In genomic region chr1:36203027-36203553, GRCh38 we compare ENCODE assay signal across 16 cellular contexts. TPM values are rescaled to one million over a fixed set of nuclear protein-coding genes. Genes with fewer than 3 reads are reported as not detected.
DNase-seq lines count a peak whose midpoint lies in the region; ATAC-seq, FAIRE-seq and TF ChIP-seq lines count a peak whose summit lies in the region.
"Had no signal": no experiment of that assay in that cellular context is flagged by ENCODE, and none has a peak within 500 bp of the region (broad histone marks: within the 10 kb centered on the region; RNA-seq: fewer than 3 reads in every experiment).

No MANE protein-coding gene starts in this region.

- H3K79me2 ChIP-seq in GM23248 (ENCODE audit: insufficient read depth) (no peaks in the 10 kb centered on the region), K562 (ENCODE audit: control insufficient read depth, insufficient read depth, low read length) (no peaks in the 10 kb centered on the region)

- no peak for ATAC-seq in K562
- ATAC-seq in right lobe of liver: no peak
- no peak for ATAC-seq in GM19452 (IDR thresholded peaks at IDR 0.05; ENCODE audit: unreplicated experiment)

- H3K4me1 ChIP-seq in GM23248 (ENCODE audit: insufficient read depth): peaks cover 27% of the 10 kb centered on the region
- H3K4me1 ChIP-seq in K562 (replicated peaks in 1 of 2; ENCODE audit: control insufficient read depth in 2 of 2, insufficient read depth in 2 of 2, low read length in 2 of 2): no peaks in the 10 kb centered on the region; a peak in 1 of 5 replicates
- peaks cover 0 to 18% (median 3%) of the 10 kb centered on the region in 4 donors for H3K4me1 ChIP-seq in right lobe of liver
- peaks cover 15 to 34% (median 22%) of the 10 kb centered on the region in 3 donors for H3K4me1 ChIP-seq in skeletal muscle tissue (ENCODE audit: control insufficient read depth in 3 of 3, insufficient read depth in 3 of 3, low read length in 3 of 3)
- H3K4me1 ChIP-seq in BE2C: no peaks in the 10 kb centered on the region

- TF ChIP-seq CTCF in K562 (IDR thresholded peaks at IDR 0.05 in 2 of 3, conservative IDR thresholded peaks at IDR 0.05 in 1 of 3; ENCODE audit: insufficient read depth in 2 of 3, low read depth in 1 of 3, low read length in 3 of 3): no peak
- no peak for TF ChIP-seq CTCF in right lobe of liver (IDR thresholded peaks at IDR 0.05)
- no peak for TF ChIP-seq CTCF in BE2C (IDR thresholded peaks at IDR 0.05; ENCODE audit: low read depth, low read length)

- no peaks in the 10 kb centered on the region for H3K9me3 ChIP-seq in GM23248 (ENCODE audit: low read depth)
- no peaks in the 10 kb centered on the region for H3K9me3 ChIP-seq in K562 (replicated peaks; ENCODE audit: control insufficient read depth, insufficient read depth, low read depth, low read length)
- no peaks in the 10 kb centered on the region for H3K9me3 ChIP-seq in right lobe of liver
- no peaks in the 10 kb centered on the region for H3K9me3 ChIP-seq in skeletal muscle tissue (ENCODE audit: control insufficient read depth in 3 of 3, low read length in 3 of 3)
- H3K9me3 ChIP-seq in BE2C: no peaks in the 10 kb centered on the region
- H3K9me3 ChIP-seq: Peyer's patch had no signal

- H3K4me2 ChIP-seq in GM23248 (ENCODE audit: unreplicated experiment) (no peak overlapping the region), K562 (ENCODE audit: insufficient read depth, low read length) (no peak overlapping the region)

- CTCF ChIA-PET in K562 (lab: Yijun Ruan, JAX; ENCODE audit: low intra/inter-chr PET ratio): no interaction called here

- in situ Hi-C loops in GM23248 (cut with MboI) (no loop called here), K562 (cut with MboI) (no loop called here)

- no peak for TF ChIP-seq RAD21 in K562 (CRISPR knock-in tag; conservative IDR thresholded peaks at IDR 0.05 in 1 of 2, IDR thresholded peaks at IDR 0.05 in 1 of 2)

- H3K9me2 ChIP-seq in GM23248 (ENCODE audit: insufficient read depth): no peaks in the 10 kb centered on the region

- no peaks in the 10 kb centered on the region for H4K20me1 ChIP-seq in GM23248 (ENCODE audit: insufficient read depth)
- H4K20me1 ChIP-seq in K562 (replicated peaks; ENCODE audit: control insufficient read depth, insufficient read depth, low read length): no peaks in the 10 kb centered on the region

- no peak for FAIRE-seq in K562 (lab: Jason Lieb, UNC)
- FAIRE-seq: GM12891 had no signal

- H3K27ac ChIP-seq in GM23248 (no peak overlapping the region), K562 (ENCODE audit: extremely low read depth, low read depth, low read length) (no peak overlapping the region), right lobe of liver (peak overlapping the region in 2 of 3 donors; percentile 28 to 49), skeletal muscle tissue (ENCODE audit: low read depth, low read length) (peak overlapping the region; percentile 86)

- H3K27me3 ChIP-seq in GM23248 (replicated peaks; ENCODE audit: insufficient read depth) (no peaks in the 10 kb centered on the region), K562 (ENCODE audit: control insufficient read depth in 2 of 2, insufficient read depth in 2 of 2, low read length in 2 of 2) (no peaks in the 10 kb centered on the region), right lobe of liver (no peaks in the 10 kb centered on the region), skeletal muscle tissue (ENCODE audit: control insufficient read depth in 3 of 3, insufficient read depth in 3 of 3, low read length in 3 of 3) (no peaks in the 10 kb centered on the region), BE2C (no peaks in the 10 kb centered on the region)
- H3K27me3 ChIP-seq: Peyer's patch had no signal

- H3K36me3 ChIP-seq in GM23248 (ENCODE audit: low read depth): no peaks in the 10 kb centered on the region
- H3K36me3 ChIP-seq in K562 (ENCODE audit: control insufficient read depth, insufficient read depth, low read length): no peaks in the 10 kb centered on the region
- no peaks in the 10 kb centered on the region for H3K36me3 ChIP-seq in right lobe of liver
- no peaks in the 10 kb centered on the region for H3K36me3 ChIP-seq in skeletal muscle tissue (ENCODE audit: control insufficient read depth in 3 of 3, insufficient read depth in 3 of 3, low read length in 3 of 3)
- H3K36me3 ChIP-seq in BE2C: no peaks in the 10 kb centered on the region
- H3K36me3 ChIP-seq: Peyer's patch had no signal

- BruUV-seq in K562 (replicated peaks; lab: Mats Ljungman, UMichigan): no TSS peak

- H3K4me3 ChIP-seq in GM23248 (no peak overlapping the region), K562 (no peak overlapping the region), right lobe of liver (no peak overlapping the region), skeletal muscle tissue (ENCODE audit: low read length in 3 of 3) (no peak overlapping the region), BE2C (ENCODE audit: low read depth, low read length) (no peak overlapping the region)
- H3K4me3 ChIP-seq: Peyer's patch had no signal

- H3F3A ChIP-seq in GM23248 (ENCODE audit: insufficient read depth): peaks cover 13% of the 10 kb centered on the region

- H3K9me1 ChIP-seq in K562 (ENCODE audit: control insufficient read depth, insufficient read depth, low read length): no peaks in the 10 kb centered on the region

- WGBS in GM23248 (ENCODE audit: low coverage in 1 of 2, low lambda C conversion rate in 2 of 2, missing lambda C conversion rate in 2 of 2), 2 experiments: 91 to 100% methylated on average over 3 of the region's 3 CpGs
- 40% methylated on average over 3 of the region's 3 CpGs for WGBS in K562 (ENCODE audit: insufficient coverage, low coverage, missing lambda C conversion rate)
- WGBS in right lobe of liver (ENCODE audit: insufficient coverage, low coverage, low lambda C conversion rate, missing lambda C conversion rate): 100% methylated on average over 1 of the region's 3 CpGs

- no peak for TF ChIP-seq POLR2A in K562 (conservative IDR thresholded peaks at IDR 0.05)
- no peak for TF ChIP-seq POLR2A in right lobe of liver (IDR thresholded peaks at IDR 0.05)

- TF ChIP-seq EP300 in K562 (IDR thresholded peaks at IDR 0.05; ENCODE audit: low read length): no peak

- H3K9ac ChIP-seq in GM23248 (no peak overlapping the region), K562 (ENCODE audit: insufficient read depth in 1 of 2, low read depth in 2 of 2, low read length in 2 of 2) (peak overlapping the region in 1 of 2 experiments; percentile 45; a peak in 1 of 4 replicates), skeletal muscle tissue (ENCODE audit: low read depth in 1 of 3, low read length in 3 of 3) (peak overlapping the region; percentile 2 to 57 (median 8))

- no peak for DNase-seq in GM23248
- DNase-seq in K562 (ENCODE audit: extremely low read depth in 1 of 4, low spot score in 3 of 4): no peak
- no peak for DNase-seq in right lobe of liver
- no peak for DNase-seq in BE2C
- no peak for DNase-seq in activated naive CD4-positive, alpha-beta T cell treated with anti-CD3 and anti-CD28 coated beads, Interleukin-2, amount 50 U/mL, for 16 hours
- DNase-seq in T-helper 1 cell: no peak
- DNase-seq: activated CD4-positive, alpha-beta T cell treated with anti-CD3 and anti-CD28 coated beads, Interleukin-2, amount 50 U/mL, for 4 hours; activated gamma-delta T cell; cerebellar nuclear complex; DND-41; Peyer's patch; stimulated activated CD4-positive, alpha-beta T cell treated with anti-CD3 and anti-CD28 coated beads, Interleukin-12 subunit alpha, Interleukin-12 subunit beta, amount 100 ng/mL, for 4 hours; T-helper 9 cell had no signal

- intact Hi-C loops in K562 (cut with micrococcal nuclease): no loop called here
- intact Hi-C loops in right lobe of liver (cut with DNase I): no loop called here

- H2AFZ ChIP-seq in GM23248 (peak overlapping the region; percentile 70; the same call in 1 of the 2 replicates), K562 (ENCODE audit: low read depth, low read length) (no peak overlapping the region)

- POLR2A ChIA-PET in K562 (lab: Yijun Ruan, JAX): interaction anchor here (0.6 kb wide), 1 partner anchor 51 kb away, joined by 4 read pairs; no protein-coding TSS in a partner anchor

RNA-seq across cellular contexts. Expression of gene THRAP3, which starts 21.2 kb away (rescaled TPM):
- 57.3 and 61.5 TPM in 2 replicates for total RNA-seq in GM23248 (2014; rRNA removed; shearing (Covaris generic))
- polyA plus RNA-seq in GM23248 (2016; fragmentation: Nextera tagmentation; extraction: Ambion mirVana): 91.9 and 95.2 TPM in 2 replicates
- 53.3 and 99.3 TPM in 2 replicates for total RNA-seq in K562 (2011; cell fraction: chromatin; rRNA removed; ENCODE audit: low replicate concordance)
- total RNA-seq in K562 (2011; cell fraction: nucleolus; rRNA removed): 40.0 and 45.4 TPM in 2 replicates
- total RNA-seq in K562 (2011; cell fraction: nucleoplasm; rRNA removed): 40.3 and 53.6 TPM in 2 replicates
- total RNA-seq in K562 (2014; rRNA removed): 67.9 and 70.5 TPM in 2 replicates
- total RNA-seq in K562 (2014; rRNA removed; fragmentation: Illumina TruSeq; extraction: Trizol): 100 and 118 TPM in 2 replicates
- 125 and 128 TPM in 2 replicates for total RNA-seq in K562 (2015; rRNA removed; fragmentation: Illumina TruSeq; extraction: Trizol)
- total RNA-seq in K562 (2021): 107 and 123 TPM in 2 replicates
- 101 and 113 TPM in 2 replicates for polyA plus RNA-seq in K562 (2011; rRNA removed)
- polyA plus RNA-seq in K562 (2011; cell fraction: cytosol; rRNA removed): 36.7 and 54.3 TPM in 2 replicates
- polyA plus RNA-seq in K562 (2011; cell fraction: nucleus; rRNA removed): 58.5 and 65.3 TPM in 2 replicates
- 61.1 and 64.3 TPM in 2 replicates for polyA plus RNA-seq in K562 (2012)
- polyA plus RNA-seq in K562 (2014; fragmentation: Illumina TruSeq; extraction: Trizol): 133 TPM in 2 replicates
- 100 to 1,000 TPM in 1 of 2 experiments, 10 to 100 TPM in 1; 66.2 to 135 TPM for polyA plus RNA-seq in K562 (2014; fragmentation: Nextera tagmentation; extraction: Ambion mirVana)
- 76.9 and 99.0 TPM in 2 replicates for polyA plus RNA-seq in K562 (2014; rRNA removed)
- polyA minus RNA-seq in K562 (2011; rRNA and poly(A)+ RNA removed): 180 TPM in 2 replicates
- 49.1 and 81.3 TPM in 2 replicates for polyA minus RNA-seq in K562 (2011; cell fraction: cytosol; rRNA and poly(A)+ RNA removed)
- polyA minus RNA-seq in K562 (2011; cell fraction: nucleus; rRNA and poly(A)+ RNA removed): 29.9 and 65.6 TPM in 2 replicates
- total RNA-seq in right lobe of liver: 10 to 100 TPM; 33.7 to 53.6 (median 40.7) TPM
- 51.7 TPM for total RNA-seq in skeletal muscle tissue
- polyA plus RNA-seq in BE2C (2012; ENCODE audit: insufficient read depth, insufficient read length, low read depth): 41.9 TPM

RNA-seq across cellular contexts. Expression of gene MAP7D1, which starts 47.1 kb away (rescaled TPM):
- 160 and 224 TPM in 2 replicates for total RNA-seq in GM23248 (2014; rRNA removed; shearing (Covaris generic))
- polyA plus RNA-seq in GM23248 (2016; fragmentation: Nextera tagmentation; extraction: Ambion mirVana) (34.8 and 35.8 TPM in 2 replicates), K562 (2011; rRNA removed) (17.2 and 18.4 TPM in 2 replicates), K562 (2014; fragmentation: Illumina TruSeq; extraction: Trizol) (49.2 and 53.7 TPM in 2 replicates), K562 (2014; fragmentation: Nextera tagmentation; extraction: Ambion mirVana) (1 to 10 TPM; 3.6 to 4.4 TPM), K562 (2014; rRNA removed) (53.8 and 54.7 TPM in 2 replicates)
- 28.8 and 80.6 TPM in 2 replicates for total RNA-seq in K562 (2011; cell fraction: chromatin; rRNA removed; ENCODE audit: low replicate concordance)
- 47.5 and 62.2 TPM in 2 replicates for total RNA-seq in K562 (2011; cell fraction: nucleolus; rRNA removed)
- 37.8 and 52.2 TPM in 2 replicates for total RNA-seq in K562 (2011; cell fraction: nucleoplasm; rRNA removed)
- total RNA-seq in K562 (2014; rRNA removed) (72.8 and 74.4 TPM in 2 replicates), K562 (2014; rRNA removed; fragmentation: Illumina TruSeq; extraction: Trizol) (17.4 and 20.8 TPM in 2 replicates), K562 (2015; rRNA removed; fragmentation: Illumina TruSeq; extraction: Trizol) (34.5 and 37.8 TPM in 2 replicates), K562 (2021) (101 and 108 TPM in 2 replicates), right lobe of liver (10 to 100 TPM; 10.2 to 28.2 (median 15.8) TPM), skeletal muscle tissue (71.0 TPM)
- 14.6 and 28.7 TPM in 2 replicates for polyA plus RNA-seq in K562 (2011; cell fraction: cytosol; rRNA removed)
- 34.1 and 46.2 TPM in 2 replicates for polyA plus RNA-seq in K562 (2011; cell fraction: nucleus; rRNA removed)
- polyA plus RNA-seq in K562 (2012): 51.5 and 56.5 TPM in 2 replicates
- 8.2 and 9.2 TPM in 2 replicates for polyA minus RNA-seq in K562 (2011; rRNA and poly(A)+ RNA removed)
- 31.8 and 55.1 TPM in 2 replicates for polyA minus RNA-seq in K562 (2011; cell fraction: cytosol; rRNA and poly(A)+ RNA removed)
- 13.1 and 14.8 TPM in 2 replicates for polyA minus RNA-seq in K562 (2011; cell fraction: nucleus; rRNA and poly(A)+ RNA removed)
- polyA plus RNA-seq in BE2C (2012; ENCODE audit: insufficient read depth, insufficient read length, low read depth): 125 TPM

RNA-seq across cellular contexts. Expression of gene TRAPPC3, which starts 53.8 kb away (rescaled TPM):
- total RNA-seq in GM23248 (2014; rRNA removed; shearing (Covaris generic)): 101 and 112 TPM in 2 replicates
- 134 and 135 TPM in 2 replicates for polyA plus RNA-seq in GM23248 (2016; fragmentation: Nextera tagmentation; extraction: Ambion mirVana)
- 60.6 and 88.2 TPM in 2 replicates for total RNA-seq in K562 (2011; cell fraction: chromatin; rRNA removed; ENCODE audit: low replicate concordance)
- 67.4 and 71.0 TPM in 2 replicates for total RNA-seq in K562 (2011; cell fraction: nucleolus; rRNA removed)
- 76.7 and 96.0 TPM in 2 replicates for total RNA-seq in K562 (2011; cell fraction: nucleoplasm; rRNA removed)
- 132 and 141 TPM in 2 replicates for total RNA-seq in K562 (2014; rRNA removed)
- total RNA-seq in K562 (2014; rRNA removed; fragmentation: Illumina TruSeq; extraction: Trizol): 109 and 114 TPM in 2 replicates
- 112 and 115 TPM in 2 replicates for total RNA-seq in K562 (2015; rRNA removed; fragmentation: Illumina TruSeq; extraction: Trizol)
- total RNA-seq in K562 (2021): 83.4 and 90.9 TPM in 2 replicates
- 128 and 141 TPM in 2 replicates for polyA plus RNA-seq in K562 (2011; rRNA removed)
- polyA plus RNA-seq in K562 (2011; cell fraction: cytosol; rRNA removed): 75.6 and 128 TPM in 2 replicates
- polyA plus RNA-seq in K562 (2011; cell fraction: nucleus; rRNA removed): 80.4 and 107 TPM in 2 replicates
- 109 and 110 TPM in 2 replicates for polyA plus RNA-seq in K562 (2012)
- 127 and 140 TPM in 2 replicates for polyA plus RNA-seq in K562 (2014; fragmentation: Illumina TruSeq; extraction: Trizol)
- polyA plus RNA-seq in K562 (2014; fragmentation: Nextera tagmentation; extraction: Ambion mirVana): 10 to 100 TPM; 20.6 to 41.8 TPM
- 119 and 142 TPM in 2 replicates for polyA plus RNA-seq in K562 (2014; rRNA removed)
- polyA minus RNA-seq in K562 (2011; rRNA and poly(A)+ RNA removed): 47.8 and 54.0 TPM in 2 replicates
- 29.4 and 32.5 TPM in 2 replicates for polyA minus RNA-seq in K562 (2011; cell fraction: cytosol; rRNA and poly(A)+ RNA removed)
- polyA minus RNA-seq in K562 (2011; cell fraction: nucleus; rRNA and poly(A)+ RNA removed): 18.6 and 31.1 TPM in 2 replicates
- total RNA-seq in right lobe of liver: 10 to 100 TPM; 26.0 to 52.4 (median 30.9) TPM
- 30.3 TPM for total RNA-seq in skeletal muscle tissue
- polyA plus RNA-seq in BE2C (2012; ENCODE audit: insufficient read depth, insufficient read length, low read depth): 102 TPM

Comparison
In these comparisons a context has a peak if more than half of its experiments do, and no peak if none do; other contexts are left out.
1. H3K27ac ChIP-seq: peak in right lobe of liver (2 of 3) and skeletal muscle tissue (single experiment); none in GM23248 (single experiment) and K562 (single experiment).